Comparison of ENCODE assay signal across 1 cellular context in the genomic region with DNA sequence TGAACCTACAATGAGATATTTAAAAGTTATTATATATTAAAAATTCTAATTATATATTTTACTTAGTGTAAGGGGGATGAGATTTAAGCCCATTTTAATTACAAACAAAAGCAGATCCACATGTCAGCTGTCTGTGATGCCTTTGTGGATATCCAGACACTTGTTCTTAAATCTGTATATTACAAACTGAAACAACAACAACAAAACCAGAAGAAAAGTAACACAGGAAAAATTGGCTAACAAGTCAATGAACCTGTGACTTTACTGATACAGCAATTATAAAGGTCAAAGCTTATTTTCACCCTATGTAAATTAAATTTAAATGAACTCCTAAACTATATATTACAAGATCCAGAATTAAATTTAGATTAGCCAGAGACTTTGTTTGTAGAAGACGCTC.
TF ChIP-seq lines count a peak whose summit lies in the region.

No MANE protein-coding gene starts in this region.

TF ChIP-seq in endothelial cell of umbilical vein, 7 proteins besides CTCF, POLR2A, EP300 and RAD21 (continued from another document):
- TF ChIP-seq, protein P1, sequence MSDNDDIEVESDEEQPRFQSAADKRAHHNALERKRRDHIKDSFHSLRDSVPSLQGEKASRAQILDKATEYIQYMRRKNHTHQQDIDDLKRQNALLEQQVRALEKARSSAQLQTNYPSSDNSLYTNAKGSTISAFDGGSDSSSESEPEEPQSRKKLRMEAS (IDR thresholded peaks at IDR 0.05; ENCODE audit: insufficient read depth, insufficient read length), result no peak
- TF ChIP-seq POLR2AphosphoS5 (IDR thresholded peaks at IDR 0.05; ENCODE audit: insufficient read depth, low read depth, low read length), result no peak
- no peak for TF ChIP-seq JUN (IDR thresholded peaks at IDR 0.05; ENCODE audit: borderline replicate concordance, insufficient read depth, insufficient read length, low read depth)
- TF ChIP-seq FOS (IDR thresholded peaks at IDR 0.05; ENCODE audit: borderline replicate concordance, insufficient read depth, low read length), result no peak
